8 cellular contexts compared by ENCODE assay signal in genomic region chr14:103333754-103334643, GRCh38. TPM values are rescaled to one million over a fixed set of nuclear protein-coding genes. Genes with fewer than 3 reads are reported as not detected.
A peak's percentile ranks its signal among the peaks of the same experiment; 100 is the strongest.
DNase-seq lines count a peak whose midpoint lies in the region; TF ChIP-seq lines count a peak whose summit lies in the region.

Gene EIF5 (plus strand): TSS chr14:103334237. CDS start chr14:103335861, 1,624 bp downstream.

- H3K9me3 Mint-ChIP-seq in nephron: no peaks in the 10 kb centered on the region
- H3K9me3 Mint-ChIP-seq in stimulated activated naive CD8-positive, alpha-beta T cell treated with anti-CD3 and anti-CD28 coated beads, Interleukin-15, Interleukin-2, amounts not matched to agents 100 ng/mL and 50 ng/mL, for 24 hours: no peaks in the 10 kb centered on the region

- peak within 1 kb of the TSS; percentile 98 for H3K4me3 ChIP-seq in H7 (ENCODE audit: insufficient read depth, low read depth, low read length)
- peak within 1 kb of the TSS; percentile 92 for H3K4me3 ChIP-seq in fibroblast of pulmonary artery (replicated peaks; ENCODE audit: low read depth, low read length)

- H3K36me3 Mint-ChIP-seq in nephron (ENCODE audit: low read depth): peaks cover 41% of the 10 kb centered on the region
- H3K36me3 Mint-ChIP-seq in stimulated activated naive CD8-positive, alpha-beta T cell treated with anti-CD3 and anti-CD28 coated beads, Interleukin-15, Interleukin-2, amounts not matched to agents 100 ng/mL and 50 ng/mL, for 24 hours (ENCODE audit: low read depth): peaks cover 40% of the 10 kb centered on the region

- no peaks in the 10 kb centered on the region for H3K9me3 ChIP-seq in ES-I3 (ENCODE audit: control insufficient read depth, insufficient read depth, low read length)

- peak; percentile 99 for DNase-seq in H7
- DNase-seq in M059J (ENCODE audit: low read depth): peak; percentile 94
- DNase-seq in SHP77 (lab: John Stamatoyannopoulos, UW): peak; percentile 97 to 98
- peak; percentile 98 for DNase-seq in activated effector memory CD4-positive, alpha-beta T cell treated with Interleukin-2 at 50 U/mL for 16 hours
- peak; percentile 99 for DNase-seq in fibroblast of pulmonary artery (ENCODE audit: low read depth)

- H3K27ac Mint-ChIP-seq in nephron: peak within 1 kb of the TSS; percentile 98 to 100 (median 100)
- peak within 1 kb of the TSS; percentile 94 for H3K27ac Mint-ChIP-seq in stimulated activated naive CD8-positive, alpha-beta T cell treated with anti-CD3 and anti-CD28 coated beads, Interleukin-15, Interleukin-2, amounts not matched to agents 100 ng/mL and 50 ng/mL, for 24 hours

- H3K36me3 ChIP-seq in ES-I3 (ENCODE audit: insufficient read depth, low read length) (peaks cover 36% of the 10 kb centered on the region), H7 (replicated peaks; ENCODE audit: control insufficient read depth, insufficient read depth, low read length) (peaks cover 36% of the 10 kb centered on the region)

- no peaks in the 10 kb centered on the region for H3K27me3 ChIP-seq in H7 (ENCODE audit: control insufficient read depth, insufficient read depth, low read length)

- H3K27me3 Mint-ChIP-seq in nephron (ENCODE audit: low read depth): no peaks in the 10 kb centered on the region
- no peaks in the 10 kb centered on the region for H3K27me3 Mint-ChIP-seq in stimulated activated naive CD8-positive, alpha-beta T cell treated with anti-CD3 and anti-CD28 coated beads, Interleukin-15, Interleukin-2, amounts not matched to agents 100 ng/mL and 50 ng/mL, for 24 hours

- TF ChIP-seq CTCF in fibroblast of pulmonary artery (IDR thresholded peaks at IDR 0.05; ENCODE audit: low read length, missing control alignments) (no peak), nephron (IDR thresholded peaks at IDR 0.05; ENCODE audit: unreplicated experiment in 3 of 3) (peak; percentile 32 to 41 (median 34))

- peak within 1 kb of the TSS; percentile 94 to 99 (median 99) for H3K4me3 Mint-ChIP-seq in nephron
- H3K4me3 Mint-ChIP-seq in stimulated activated naive CD8-positive, alpha-beta T cell treated with anti-CD3 and anti-CD28 coated beads, Interleukin-15, Interleukin-2, amounts not matched to agents 100 ng/mL and 50 ng/mL, for 24 hours: peak within 1 kb of the TSS; percentile 95

- peaks cover 32% of the 10 kb centered on the region for H3K4me1 Mint-ChIP-seq in nephron
- H3K4me1 Mint-ChIP-seq in stimulated activated naive CD8-positive, alpha-beta T cell treated with anti-CD3 and anti-CD28 coated beads, Interleukin-15, Interleukin-2, amounts not matched to agents 100 ng/mL and 50 ng/mL, for 24 hours (ENCODE audit: low read depth): peaks cover 58% of the 10 kb centered on the region

- peaks cover 16% of the 10 kb centered on the region for H3K4me1 ChIP-seq in ES-I3 (ENCODE audit: insufficient read depth, low read length)

- peak within 1 kb of the TSS; percentile 88 for H3K9ac ChIP-seq in ES-I3 (ENCODE audit: low read depth, low read length)

RNA-seq across cellular contexts. Expression of gene EIF5, which starts in this region (rescaled TPM):
- 165 and 167 TPM in 2 replicates for total RNA-seq in H7 (2014; rRNA removed; shearing (Covaris generic))
- 98.4 and 136 TPM in 2 replicates for total RNA-seq in M059J (2014; rRNA removed; shearing (Covaris generic))

Comparison
In these comparisons a context has a peak if more than half of its experiments do, and no peak if none do; other contexts are left out.
1. Peak in every context shown above with its lines: DNase-seq and H3K4me3 ChIP-seq.